In genomic region chr5:141747152-141747640, GRCh38 we compare ENCODE assay signal across 9 cellular contexts.
DNase-seq lines count a peak whose midpoint lies in the region; ATAC-seq and TF ChIP-seq lines count a peak whose summit lies in the region.
"Had no signal": no experiment of that assay in that cellular context is flagged by ENCODE, and none has a peak within 500 bp of the region (broad histone marks: within the 10 kb centered on the region; RNA-seq: fewer than 3 reads in every experiment).

No MANE protein-coding gene starts in this region.

- H3K4me3 Mint-ChIP-seq in H9 (no peak overlapping the region), T-cell (no peak overlapping the region)

- TF ChIP-seq CTCF in H9 (conservative IDR thresholded peaks at IDR 0.05) (no peak), left lung (IDR thresholded peaks at IDR 0.05) (no peak)

- H3K56ac ChIP-seq in H9 (ENCODE audit: insufficient read length, low read depth, low read length): no peak overlapping the region

- no peaks in the 10 kb centered on the region for H3K4me1 ChIP-seq in H9 (ENCODE audit: insufficient read depth, low read length)
- no peaks in the 10 kb centered on the region for H3K4me1 ChIP-seq in left lung

- no peak overlapping the region for H3K4ac ChIP-seq in H9 (ENCODE audit: low read depth, low read length)

- no peak overlapping the region for H2AFZ ChIP-seq in H9 (ENCODE audit: low read length)

- no peaks in the 10 kb centered on the region for H3K36me3 ChIP-seq in left lung

- no peaks in the 10 kb centered on the region for H3K9me3 ChIP-seq in H9 (ENCODE audit: control insufficient read depth, low read depth, low read length)
- no peaks in the 10 kb centered on the region for H3K9me3 ChIP-seq in left lung

- H3K18ac ChIP-seq in H9 (ENCODE audit: insufficient read length, low read depth, low read length): no peak overlapping the region

- DNase-seq in H9: peak; percentile 93
- DNase-seq in NCI-H345 treated with DMSO at 0.1 percent for 48 hours (lab: John Stamatoyannopoulos, UW; ENCODE audit: unreplicated experiment): peak; percentile 90
- DNase-seq in cerebellar nuclear complex (lab: John Stamatoyannopoulos, UW): peak; percentile 86 to 96
- DNase-seq in left lung: peak; percentile 52 to 81
- no peak for DNase-seq in activated T-cell treated with anti-CD3 and anti-CD28 coated beads, Interleukin-2, amount 50 U/mL, for 1 hour
- no peak for DNase-seq in T-cell
- DNase-seq in UCSD-AML1 (lab: John Stamatoyannopoulos, UW; ENCODE audit: unreplicated experiment): no peak

- no peak overlapping the region for H2BK12ac ChIP-seq in H9 (ENCODE audit: insufficient read length, low read depth, low read length)

- H3K79me1 ChIP-seq in H9 (ENCODE audit: insufficient read depth, low read depth, low read length, poor library complexity, severe bottlenecking): no peaks in the 10 kb centered on the region

- no peak overlapping the region for H4K8ac ChIP-seq in H9 (replicated peaks; ENCODE audit: insufficient read length, low read depth, low read length)

- no peaks in the 10 kb centered on the region for H4K20me1 ChIP-seq in H9 (ENCODE audit: control insufficient read depth, insufficient read depth, insufficient read length)

- no peak overlapping the region for H4K5ac ChIP-seq in H9 (ENCODE audit: insufficient read length, low read depth, low read length)

- H3K9me3 Mint-ChIP-seq in H9 (no peaks in the 10 kb centered on the region; a peak in 2 of 5 replicates), T-cell (no peaks in the 10 kb centered on the region)

- no peak overlapping the region for H3K4me3 ChIP-seq in left lung

- H3K27ac ChIP-seq in H9 (ENCODE audit: insufficient read length, low read depth, low read length) (no peak overlapping the region), left lung (no peak overlapping the region)
- H3K27ac ChIP-seq: KMS-11 had no signal

- ATAC-seq in left lung: peak; percentile 60
- no peak for ATAC-seq in T-cell (replicated peaks in 1 of 4)
- no peak for ATAC-seq in GM18519 (IDR thresholded peaks at IDR 0.05; ENCODE audit: low FRiP score, unreplicated experiment)

- H3K9ac ChIP-seq in H9 (ENCODE audit: extremely low read depth, insufficient read length, low read length): no peak overlapping the region
- H3K9ac ChIP-seq: KMS-11 had no signal

- H3K23ac ChIP-seq in H9 (ENCODE audit: insufficient read length, low read depth, low read length): no peak overlapping the region

- H4K91ac ChIP-seq in H9 (ENCODE audit: insufficient read length, low read depth, low read length): no peak overlapping the region

- H3K23me2 ChIP-seq in H9 (ENCODE audit: insufficient read length, low read depth, low read length, poor library complexity, severe bottlenecking): no peaks in the 10 kb centered on the region

- H2BK120ac ChIP-seq in H9 (ENCODE audit: low read depth, low read length, poor library complexity, severe bottlenecking): no peak overlapping the region

- no peaks in the 10 kb centered on the region for H3K79me2 ChIP-seq in H9 (ENCODE audit: insufficient read depth, low read length)

- H3K4me1 Mint-ChIP-seq in H9 (peaks cover 13 to 32% of the 10 kb centered on the region in 2 experiments), T-cell (no peaks in the 10 kb centered on the region)

- WGBS in H9 (ENCODE audit: extremely low coverage, insufficient read length, low lambda C conversion rate): no CpG with 5 or more reads among the region's 5 CpGs

- POLR2A ChIA-PET in T-cell (lab: Charles Lee): no interaction called here

- no peak overlapping the region for H3K14ac ChIP-seq in H9 (ENCODE audit: insufficient read depth, low read length)

- H2BK20ac ChIP-seq in H9 (ENCODE audit: low read depth, low read length, poor library complexity, severe bottlenecking): no peak overlapping the region

- H3K27me3 ChIP-seq in H9 (ENCODE audit: insufficient read depth, low read length) (no peaks in the 10 kb centered on the region), left lung (peaks cover 0 to 32% of the 10 kb centered on the region in 2 donors)

- no peak overlapping the region for H3K27ac Mint-ChIP-seq in H9
- no peak overlapping the region for H3K27ac Mint-ChIP-seq in T-cell

- H3K27me3 Mint-ChIP-seq in H9 (ENCODE audit: low read depth) (peaks cover 31% of the 10 kb centered on the region), T-cell (peaks cover 71 to 74% of the 10 kb centered on the region in 2 donors)

- no peaks in the 10 kb centered on the region for H3K36me3 Mint-ChIP-seq in H9 (ENCODE audit: insufficient read depth in 1 of 3, low read depth in 3 of 3)
- no peaks in the 10 kb centered on the region for H3K36me3 Mint-ChIP-seq in T-cell

- intact Hi-C loops in left lung (cut with DNase I): no loop called here

- no peak overlapping the region for H2BK15ac ChIP-seq in H9 (ENCODE audit: low read depth, low read length)

- no peak overlapping the region for H2AK5ac ChIP-seq in H9 (ENCODE audit: insufficient read length, low read length)

- H3K4me2 ChIP-seq in H9 (ENCODE audit: insufficient read depth, insufficient read length, low read length): no peak overlapping the region
- H3K4me2 ChIP-seq: KMS-11 had no signal

- no peak overlapping the region for H3T11ph ChIP-seq in H9 (ENCODE audit: low read length)

- no peak overlapping the region for H2BK5ac ChIP-seq in H9 (ENCODE audit: insufficient read length, low read length)

- CTCF ChIA-PET in T-cell (lab: Charles Lee): no interaction called here

Comparison
In these comparisons a context has a peak if more than half of its experiments do, and no peak if none do; other contexts are left out.
1. DNase-seq: peak in H9 (single experiment), NCI-H345 treated with DMSO at 0.1 percent for 48 hours (single experiment), cerebellar nuclear complex (2 of 2) and left lung (2 of 2); none in activated T-cell treated with anti-CD3 and anti-CD28 coated beads, Interleukin-2, amount 50 U/mL, for 1 hour (single experiment), T-cell (0 of 34) and UCSD-AML1 (single experiment).